Comparison of ENCODE assay signal across 8 cellular contexts in the genomic region with DNA sequence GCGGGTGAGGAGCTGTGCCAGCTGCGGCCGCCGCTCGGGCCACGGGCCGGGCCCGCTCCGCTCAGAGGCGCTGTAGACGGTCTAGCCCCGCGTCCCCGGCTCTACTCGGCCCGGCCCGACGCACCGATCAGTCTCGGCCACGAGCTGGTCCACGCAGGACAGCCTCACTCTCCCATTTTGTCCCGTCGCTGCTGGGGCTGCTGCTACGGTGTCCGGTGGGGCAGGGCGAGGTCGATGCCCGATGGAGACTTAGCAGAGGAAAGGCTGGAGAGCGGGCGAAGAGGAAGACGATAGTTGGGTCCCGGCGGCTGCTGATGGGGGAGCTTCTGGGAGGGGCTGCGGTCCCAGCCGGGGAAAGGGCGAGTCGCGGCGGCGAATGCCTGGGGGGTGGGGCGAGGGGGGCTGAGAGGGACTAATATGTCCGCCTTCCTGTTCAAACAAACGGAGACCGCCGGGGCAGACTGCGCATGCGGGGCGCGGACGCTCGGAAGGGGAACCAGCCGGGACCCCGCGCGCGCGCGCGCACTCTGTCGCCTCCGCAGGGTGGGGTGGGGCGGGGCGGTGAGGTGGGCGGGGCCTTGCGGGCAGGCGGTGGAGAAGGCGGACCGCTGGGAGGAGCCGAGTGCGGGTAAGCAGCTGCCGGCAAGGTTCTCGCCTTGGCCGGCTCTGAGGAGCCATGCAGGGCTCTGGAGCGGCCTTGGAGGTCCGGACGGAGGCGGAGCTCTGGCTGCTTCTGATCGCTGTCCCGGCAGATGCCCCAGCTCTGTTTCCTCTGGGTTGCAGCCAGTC. TPM values are rescaled to one million over a fixed set of nuclear protein-coding genes. Genes with fewer than 3 reads are reported as not detected.
DNase-seq lines count a peak whose midpoint lies in the region; ATAC-seq lines count a peak whose summit lies in the region.

A gene (minus strand): TSS at position 463 of the 789 bp plus-strand sequence. CDS start 903 bp downstream, outside the sequence.

- peak; percentile 91 for DNase-seq in DMS153 (lab: John Stamatoyannopoulos, UW)
- peak; percentile 98 for DNase-seq in OCI-M1 (lab: John Stamatoyannopoulos, UW)
- peak; percentile 97 for DNase-seq in activated T-cell treated with anti-CD3 and anti-CD28 coated beads for 24 hours (ENCODE audit: low read depth)
- DNase-seq in epidermal melanocyte (ENCODE audit: insufficient read length, low spot score) = peak; percentile 69
- peak; percentile 87 for DNase-seq in middle frontal gyrus (ENCODE audit: extremely low spot score, low spot score)
- DNase-seq in stimulated activated CD8-positive, alpha-beta memory T cell treated with anti-CD3 and anti-CD28 coated beads, Interleukin-2, amount 100 ng/mL, for 1 hour (ENCODE audit: low read depth in 2 of 2) = peak; percentile 99

- peak; percentile 90 for ATAC-seq in GM21576 (IDR thresholded peaks at IDR 0.05; ENCODE audit: unreplicated experiment)

- peak within 1 kb of the TSS in 2 of 4 donors; percentile 90 to 96 for H3K4me3 Mint-ChIP-seq in IgD-negative memory B cell

- no peaks in the 10 kb centered on the region for H3K36me3 Mint-ChIP-seq in IgD-negative memory B cell

- H3K27ac Mint-ChIP-seq in IgD-negative memory B cell = peak within 1 kb of the TSS; percentile 76 to 97 (median 97)

- no peaks in the 10 kb centered on the region for H3K9me3 Mint-ChIP-seq in IgD-negative memory B cell

- no peaks in the 10 kb centered on the region for H3K27me3 Mint-ChIP-seq in IgD-negative memory B cell

- H3K4me1 Mint-ChIP-seq in IgD-negative memory B cell = peaks cover 13 to 18% (median 15%) of the 10 kb centered on the region in 3 donors

RNA-seq across cellular contexts. Expression of the gene that starts here (rescaled TPM):
- polyA plus RNA-seq in IgD-negative memory B cell = 41.2 TPM

Comparison
In these comparisons a context has a peak if more than half of its experiments do, and no peak if none do; other contexts are left out.
1. Peak in every context shown above with its lines: DNase-seq and ATAC-seq.